In the genomic region with DNA sequence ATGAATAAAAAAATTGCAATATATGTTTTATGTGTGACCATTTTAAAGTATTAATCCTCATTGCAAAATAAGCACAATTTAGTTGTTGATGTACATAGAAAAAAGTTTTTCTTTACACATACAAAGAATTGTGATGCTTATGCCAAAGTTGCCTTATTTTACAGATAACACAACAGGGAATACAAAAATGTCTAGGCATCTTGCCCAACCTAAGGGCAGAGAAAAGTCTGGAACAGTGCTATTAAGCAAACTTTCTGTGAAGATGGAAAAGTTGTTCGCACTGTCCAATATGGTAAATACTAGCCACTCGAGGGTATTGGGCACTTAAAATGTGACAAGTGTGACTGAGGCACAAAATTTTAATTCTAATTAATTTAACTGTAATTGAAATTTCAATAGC, we compare ENCODE assay signal across 24 cellular contexts.
"Had no signal": no experiment of that assay in that cellular context is flagged by ENCODE, and none has a peak within 500 bp of the region (broad histone marks: within the 10 kb centered on the region; RNA-seq: fewer than 3 reads in every experiment).

No MANE protein-coding gene starts in this region.

- DNase-seq: cerebellar nuclear complex; effector memory CD8-positive, alpha-beta T cell; esophagus squamous epithelium; foreskin melanocyte; heart left ventricle; hippocampal formation; left colon; left ventricle myocardium superior; mesenchymal stem cell; midbrain; psoas muscle; retina; right lobe of liver; stimulated activated CD4-positive, alpha-beta T cell treated with anti-CD3 and anti-CD28 coated beads, Interleukin-2, amount 100 ng/mL, for 24 hours; stimulated activated CD4-positive, alpha-beta T cell treated with anti-CD3 and anti-CD28 coated beads, Interleukin-4, amount 100 ng/mL, for 4 hours; stimulated activated naive B cell treated with anti-CD40 and anti-IgM and Interleukin-4, amounts not matched to agents 10 μg/mL and 1 μg/mL and 100 μg/mL, for 72 hours; stimulated activated naive CD8-positive, alpha-beta T cell treated with anti-CD3 and anti-CD28 coated beads, Interleukin-15, amount 100 ng/mL, for 72 hours; substantia nigra; trophoblast cell had no signal

- H3K27me3 ChIP-seq: esophagus squamous epithelium, heart left ventricle, right lobe of liver had no signal

- H3K27ac ChIP-seq: epithelial cell of prostate, esophagus squamous epithelium, heart left ventricle, psoas muscle, right lobe of liver, skin epidermis, thoracic aorta had no signal

- H3K36me3 ChIP-seq: esophagus squamous epithelium, right lobe of liver, thoracic aorta had no signal

- H3K4me3 ChIP-seq: esophagus squamous epithelium, heart left ventricle, lung, psoas muscle, right lobe of liver, skin epidermis, thoracic aorta had no signal

- H3K9me3 ChIP-seq: esophagus squamous epithelium, heart left ventricle, psoas muscle, right lobe of liver, thoracic aorta had no signal

- FAIRE-seq: colon had no signal

- H3K4me1 ChIP-seq: esophagus squamous epithelium, right lobe of liver had no signal

- ATAC-seq: effector memory CD8-positive, alpha-beta T cell; heart left ventricle; left colon; left ventricle myocardium superior; psoas muscle; right lobe of liver; stimulated activated naive B cell treated with anti-CD40 and anti-IgM and Interleukin-4, amounts not matched to agents 10 μg/mL and 1 μg/mL and 100 μg/mL, for 72 hours; stimulated activated naive CD8-positive, alpha-beta T cell treated with anti-CD3 and anti-CD28 coated beads, Interleukin-15, amount 100 ng/mL, for 72 hours had no signal
